Comparison of ENCODE assay signal across 2 cellular contexts in genomic region chr2:219576505-219577388, GRCh38.
TF ChIP-seq lines count a peak whose summit lies in the region.

No MANE protein-coding gene starts in this region.

TF ChIP-seq in GM23338, 12 proteins besides CTCF, POLR2A, EP300 and RAD21:
- TF ChIP-seq JUNB (IDR thresholded peaks at IDR 0.05; ENCODE audit: unreplicated experiment) (no peak), ZNF462 (CRISPR knock-in tag; IDR thresholded peaks at IDR 0.05) (no peak), NANOG (IDR thresholded peaks at IDR 0.05; ENCODE audit: borderline replicate concordance) (no peak), EZH2phosphoT487 (IDR thresholded peaks at IDR 0.05; ENCODE audit: unreplicated experiment) (no peak), ZNF331 (CRISPR knock-in tag; IDR thresholded peaks at IDR 0.05; ENCODE audit: low read depth) (no peak), EZH2 (IDR thresholded peaks at IDR 0.05; ENCODE audit: low read depth, unreplicated experiment) (no peak), CREB1 (CRISPR knock-in tag; IDR thresholded peaks at IDR 0.05; ENCODE audit: low read depth) (peak; percentile 57; the same call in 1 of the 2 replicates), REST (IDR thresholded peaks at IDR 0.05; ENCODE audit: unreplicated experiment) (no peak), POLR2AphosphoS5 (IDR thresholded peaks at IDR 0.05; ENCODE audit: low read depth) (peak; percentile 40; the same call in 1 of the 2 replicates), STAT1 (IDR thresholded peaks at IDR 0.05; ENCODE audit: unreplicated experiment) (no peak), ZNF114 (CRISPR knock-in tag; IDR thresholded peaks at IDR 0.05) (no peak), ETS1 (IDR thresholded peaks at IDR 0.05) (no peak)

TF ChIP-seq in H1, 55 proteins besides CTCF, POLR2A, EP300 and RAD21:
- TF ChIP-seq SUZ12 (IDR thresholded peaks at IDR 0.05; ENCODE audit: low read length) = no peak
- peak; percentile 36; the same call in 1 of the 2 replicates for TF ChIP-seq MAX (IDR thresholded peaks at IDR 0.05)
- TF ChIP-seq CTBP2 (IDR thresholded peaks at IDR 0.05; ENCODE audit: borderline replicate concordance, insufficient read depth, insufficient read length, low read length) = peak; percentile 64
- TF ChIP-seq JUND (IDR thresholded peaks at IDR 0.05; ENCODE audit: low read length) = no peak
- TF ChIP-seq SIN3A (conservative IDR thresholded peaks at IDR 0.05 in 1 of 2, IDR thresholded peaks at IDR 0.05 in 1 of 2; ENCODE audit: low read depth in 1 of 2, low read length in 2 of 2) = peak; percentile 41 to 44; a peak in 1 of 4 replicates
- TF ChIP-seq CREB1 (IDR thresholded peaks at IDR 0.05) = peak; percentile 64
- peak; percentile 83 for TF ChIP-seq ASH2L (IDR thresholded peaks at IDR 0.05; ENCODE audit: low read length)
- peak; percentile 74 for TF ChIP-seq BACH1 (IDR thresholded peaks at IDR 0.05; ENCODE audit: low read length)
- no peak for TF ChIP-seq ZNF274 (IDR thresholded peaks at IDR 0.05; ENCODE audit: borderline replicate concordance, extremely low read depth, low read length)
- TF ChIP-seq CEBPB (IDR thresholded peaks at IDR 0.05; ENCODE audit: low read depth, low read length) = no peak
- TF ChIP-seq MAFK (IDR thresholded peaks at IDR 0.05; ENCODE audit: low read depth, low read length) = peak; percentile 46; the same call in 1 of the 2 replicates
- peak; percentile 94 for TF ChIP-seq RBBP5 (IDR thresholded peaks at IDR 0.05; ENCODE audit: borderline replicate concordance, low read depth, low read length)
- TF ChIP-seq SP1 (IDR thresholded peaks at IDR 0.05; ENCODE audit: low read depth, low read length) = peak; percentile 73; the same call in 1 of the 2 replicates
- TF ChIP-seq E2F6 (IDR thresholded peaks at IDR 0.05) = peak; percentile 41; the same call in 1 of the 2 replicates
- no peak for TF ChIP-seq GABPA (IDR thresholded peaks at IDR 0.05; ENCODE audit: borderline replicate concordance, insufficient read depth, low read length)
- TF ChIP-seq TAF1 (IDR thresholded peaks at IDR 0.05; ENCODE audit: low read depth, low read length) = 0 out of 2 replicates have a peak, but pooled peaks have one; percentile 32
- 0 out of 4 replicates have a peak, but pooled peaks of 1 of the 2 experiments have one; percentile 51 for TF ChIP-seq HDAC2 (IDR thresholded peaks at IDR 0.05; ENCODE audit: borderline replicate concordance in 1 of 2, low read depth in 2 of 2, low read length in 2 of 2)
